ENCODE assay signal across 28 cellular contexts in genomic region chr10:76962851-76963250, GRCh38.
DNase-seq lines count a peak whose midpoint lies in the region; ATAC-seq and TF ChIP-seq lines count a peak whose summit lies in the region.
"Had no signal": no experiment of that assay in that cellular context is flagged by ENCODE, and none has a peak within 500 bp of the region (broad histone marks: within the 10 kb centered on the region; RNA-seq: fewer than 3 reads in every experiment).

No MANE protein-coding gene starts in this region.

- H3K36me3 Mint-ChIP-seq in HFFc6 (ENCODE audit: low read depth) (peaks cover 47% of the 10 kb centered on the region), nephron (ENCODE audit: low read depth) (peaks cover 4% of the 10 kb centered on the region)
- H3K36me3 Mint-ChIP-seq: activated naive CD8-positive, alpha-beta T cell treated with anti-CD3 and anti-CD28 coated beads, Interleukin-2, amount 10 ng/mL, durations not matched to agents 7 days and 5 days; natural killer cell had no signal

- H3K27ac Mint-ChIP-seq in HFFc6: no peak overlapping the region
- peak overlapping the region; percentile 11 to 51 (median 35) for H3K27ac Mint-ChIP-seq in nephron
- H3K27ac Mint-ChIP-seq: activated CD4-positive, alpha-beta T cell treated with anti-CD3 and anti-CD28 coated beads, Interleukin-2, amount 10 ng/mL, durations not matched to agents 24 days and 14 days; activated naive CD8-positive, alpha-beta T cell treated with anti-CD3 and anti-CD28 coated beads, Interleukin-2, amount 10 ng/mL, durations not matched to agents 7 days and 5 days; IgD-negative memory B cell; mesothelial cell of epicardium; natural killer cell had no signal

- no peak for ATAC-seq in GM18861 (IDR thresholded peaks at IDR 0.05; ENCODE audit: unreplicated experiment)
- ATAC-seq: left ventricle myocardium superior, natural killer cell had no signal

- in situ Hi-C loops in HAP-1 (cut with MboI; ENCODE audit: low sequenced_read_pairs): no loop called here

- DNase-seq in AG09309 (ENCODE audit: low read depth) (peak; percentile 62), HFFc6 (peak; percentile 8), epidermal melanocyte (ENCODE audit: insufficient read length, low spot score) (peak; percentile 63), NCI-H2107 treated with DMSO at 0.1 percent for 48 hours (lab: John Stamatoyannopoulos, UW; ENCODE audit: unreplicated experiment) (no peak), NK-92 (lab: John Stamatoyannopoulos, UW; ENCODE audit: unreplicated experiment) (no peak), HAP-1 (ENCODE audit: low spot score in 2 of 2) (no peak)
- DNase-seq: activated CD4-positive, alpha-beta T cell treated with anti-CD3 and anti-CD28 coated beads, Interleukin-2, amount 10 ng/mL, durations not matched to agents 24 days and 14 days; activated gamma-delta T cell; activated naive CD8-positive, alpha-beta T cell treated with anti-CD3 and anti-CD28 coated beads, Interleukin-2, amount 10 ng/mL, durations not matched to agents 7 days and 5 days; activated T-cell treated with anti-CD3 and anti-CD28 coated beads, Interleukin-2, amount 50 U/mL, for 1 hour; caudate nucleus; cortex of kidney; EL; GOT3; head of caudate nucleus; left ventricle myocardium superior; natural killer cell; NCI-H1105; NCI-H1930; NCI-H226; stimulated activated CD4-positive, alpha-beta T cell treated with anti-CD3 and anti-CD28 coated beads, Interleukin-2, amount 100 ng/mL, for 48 hours; transverse colon; WERI-Rb-1 had no signal

- H3K4me3 ChIP-seq in AG09309 (ENCODE audit: control insufficient read depth, low read depth, low read length) (no peak overlapping the region), HAP-1 (no peak overlapping the region)
- H3K4me3 ChIP-seq: esophagus muscularis mucosa, transverse colon had no signal

- no peaks in the 10 kb centered on the region for H3K27me3 ChIP-seq in HAP-1 (ENCODE audit: low read depth)
- H3K27me3 ChIP-seq: esophagus muscularis mucosa, transverse colon had no signal

- no peaks in the 10 kb centered on the region for H3K4me1 ChIP-seq in HAP-1
- H3K4me1 ChIP-seq: esophagus muscularis mucosa, transverse colon had no signal

- H3K36me3 ChIP-seq in HAP-1 (replicated peaks): no peaks in the 10 kb centered on the region
- H3K36me3 ChIP-seq: transverse colon, WERI-Rb-1 had no signal

- no peaks in the 10 kb centered on the region; the same call in 1 of the 2 replicates for H3K27me3 Mint-ChIP-seq in HFFc6 (ENCODE audit: insufficient read depth)
- H3K27me3 Mint-ChIP-seq in nephron (ENCODE audit: low read depth): peaks cover 5% of the 10 kb centered on the region
- H3K27me3 Mint-ChIP-seq: activated CD4-positive, alpha-beta T cell treated with anti-CD3 and anti-CD28 coated beads, Interleukin-2, amount 10 ng/mL, durations not matched to agents 24 days and 14 days had no signal

- TF ChIP-seq CTCF in AG09309 (IDR thresholded peaks at IDR 0.05; ENCODE audit: control insufficient read depth, insufficient read depth, low read depth, low read length, missing control alignments) (no peak), HFFc6 (IDR thresholded peaks at IDR 0.05) (no peak), nephron (IDR thresholded peaks at IDR 0.05; ENCODE audit: unreplicated experiment in 3 of 3) (no peak)

- H3K4me3 Mint-ChIP-seq in HFFc6: no peak overlapping the region
- no peak overlapping the region for H3K4me3 Mint-ChIP-seq in nephron
- H3K4me3 Mint-ChIP-seq: activated CD4-positive, alpha-beta T cell treated with anti-CD3 and anti-CD28 coated beads, Interleukin-2, amount 10 ng/mL, durations not matched to agents 24 days and 14 days; activated naive CD8-positive, alpha-beta T cell treated with anti-CD3 and anti-CD28 coated beads, Interleukin-2, amount 10 ng/mL, durations not matched to agents 7 days and 5 days; IgD-negative memory B cell; mesothelial cell of epicardium; natural killer cell had no signal

- H3K4me1 Mint-ChIP-seq in HFFc6 (ENCODE audit: low read depth): peaks cover 12% of the 10 kb centered on the region
- peaks cover 10% of the 10 kb centered on the region for H3K4me1 Mint-ChIP-seq in nephron
- H3K4me1 Mint-ChIP-seq: activated CD4-positive, alpha-beta T cell treated with anti-CD3 and anti-CD28 coated beads, Interleukin-2, amount 10 ng/mL, durations not matched to agents 24 days and 14 days; activated naive CD8-positive, alpha-beta T cell treated with anti-CD3 and anti-CD28 coated beads, Interleukin-2, amount 10 ng/mL, durations not matched to agents 7 days and 5 days; IgD-negative memory B cell; mesothelial cell of epicardium; natural killer cell had no signal

- H3K9me3 Mint-ChIP-seq in HFFc6 (no peaks in the 10 kb centered on the region), nephron (peaks cover 15% of the 10 kb centered on the region)
- H3K9me3 Mint-ChIP-seq: activated CD4-positive, alpha-beta T cell treated with anti-CD3 and anti-CD28 coated beads, Interleukin-2, amount 10 ng/mL, durations not matched to agents 24 days and 14 days; activated naive CD8-positive, alpha-beta T cell treated with anti-CD3 and anti-CD28 coated beads, Interleukin-2, amount 10 ng/mL, durations not matched to agents 7 days and 5 days; natural killer cell had no signal

- no peaks in the 10 kb centered on the region for H3K9me3 ChIP-seq in HAP-1
- H3K9me3 ChIP-seq: esophagus muscularis mucosa, transverse colon had no signal

Comparison
In these comparisons a context has a peak if more than half of its experiments do, and no peak if none do; other contexts are left out.
1. DNase-seq: peak in AG09309 (single experiment), HFFc6 (single experiment) and epidermal melanocyte (single experiment); none in NCI-H2107 treated with DMSO at 0.1 percent for 48 hours (single experiment), NK-92 (single experiment) and HAP-1 (0 of 2).